18 cellular contexts compared by ENCODE assay signal in genomic region chr15:62607643-62608042, GRCh38.
DNase-seq lines count a peak whose midpoint lies in the region; ATAC-seq and TF ChIP-seq lines count a peak whose summit lies in the region.
"Had no signal": no experiment of that assay in that cellular context is flagged by ENCODE, and none has a peak within 500 bp of the region (broad histone marks: within the 10 kb centered on the region; RNA-seq: fewer than 3 reads in every experiment).

No MANE protein-coding gene starts in this region.

- peaks cover 19% of the 10 kb centered on the region for H3K79me1 ChIP-seq in mesenchymal stem cell (replicated peaks; ENCODE audit: low read length, poor library complexity, severe bottlenecking)

- no peak overlapping the region for H3K4me3 Mint-ChIP-seq in activated CD4-positive, alpha-beta memory T cell treated with anti-CD3 and anti-CD28 coated beads, Interleukin-2, amount 10 ng/mL, durations not matched to agents 7 days and 5 days
- H3K4me3 Mint-ChIP-seq: activated CD4-positive, alpha-beta T cell treated with anti-CD3 and anti-CD28 coated beads, Interleukin-2, amount 10 ng/mL, durations not matched to agents 24 days and 14 days; activated T-helper 1 cell treated with anti-CD3 and anti-CD28 coated beads, Interleukin-12 subunit alpha, Interleukin-12 subunit beta, Interleukin-2, Interleukin-4 antibody, amounts not matched to agents 30 ng/mL and 10 ng/mL and 1 ng/mL, durations not matched to agents 14 hours and 24 hours and 36 hours; B cell; T-helper 17 cell had no signal

- H3K14ac ChIP-seq in mesenchymal stem cell (ENCODE audit: low read length in 2 of 2), result no peak overlapping the region

- no peak overlapping the region for H3K9ac ChIP-seq in mesenchymal stem cell (ENCODE audit: low read length)

- H3K4me3 ChIP-seq in AG10803 (ENCODE audit: low read length), result no peak overlapping the region
- H3K4me3 ChIP-seq in mesenchymal stem cell (ENCODE audit: insufficient read depth in 1 of 2, low read depth in 1 of 2, low read length in 2 of 2), result no peak overlapping the region
- no peak overlapping the region for H3K4me3 ChIP-seq in tibial artery
- H3K4me3 ChIP-seq: dorsolateral prefrontal cortex, gastrocnemius medialis, Peyer's patch, skin epidermis had no signal

- no peak for TF ChIP-seq CTCF in AG10803 (conservative IDR thresholded peaks at IDR 0.05; ENCODE audit: low read length)
- no peak for TF ChIP-seq CTCF in tibial artery (IDR thresholded peaks at IDR 0.05)

- POLR2A ChIA-PET in activated CD4-positive, alpha-beta memory T cell treated with anti-CD3 and anti-CD28 coated beads, Interleukin-2, amount 10 ng/mL, durations not matched to agents 7 days and 5 days (lab: Charles Lee), result no interaction called here

- H2AFZ ChIP-seq in mesenchymal stem cell (ENCODE audit: low read depth, low read length), result no peak overlapping the region

- H3K27me3 ChIP-seq in mesenchymal stem cell (ENCODE audit: control insufficient read depth in 1 of 2, insufficient read depth in 1 of 2, low read length in 2 of 2) (no peaks in the 10 kb centered on the region), tibial artery (no peaks in the 10 kb centered on the region)
- H3K27me3 ChIP-seq: dorsolateral prefrontal cortex, gastrocnemius medialis, Peyer's patch had no signal

- no peak overlapping the region for H4K8ac ChIP-seq in mesenchymal stem cell (ENCODE audit: low read length)

- peak overlapping the region in 1 of 2 experiments; percentile 74 for H2BK12ac ChIP-seq in mesenchymal stem cell (ENCODE audit: low read length in 2 of 2)

- no peak overlapping the region for H4K91ac ChIP-seq in mesenchymal stem cell (ENCODE audit: low read length)

- no CpG with 5 or more reads among the region's 3 CpGs for WGBS in mesenchymal stem cell

- H3K23ac ChIP-seq in mesenchymal stem cell (ENCODE audit: low read length in 2 of 2), result no peak overlapping the region

- H2BK120ac ChIP-seq in mesenchymal stem cell (ENCODE audit: low read depth, low read length), result no peak overlapping the region

- H2AK5ac ChIP-seq in mesenchymal stem cell (ENCODE audit: low read length, severe bottlenecking), result peak overlapping the region; percentile 25

- H3K36me3 ChIP-seq in mesenchymal stem cell (ENCODE audit: control insufficient read depth in 1 of 2, insufficient read depth in 2 of 2, low read depth in 1 of 2, low read length in 2 of 2) (peaks cover 0 to 3% of the 10 kb centered on the region in 2 experiments), tibial artery (no peaks in the 10 kb centered on the region)
- H3K36me3 ChIP-seq: gastrocnemius medialis, Peyer's patch had no signal

- no peak overlapping the region for H3K27ac Mint-ChIP-seq in activated CD4-positive, alpha-beta memory T cell treated with anti-CD3 and anti-CD28 coated beads, Interleukin-2, amount 10 ng/mL, durations not matched to agents 7 days and 5 days
- H3K27ac Mint-ChIP-seq: activated CD4-positive, alpha-beta T cell treated with anti-CD3 and anti-CD28 coated beads, Interleukin-2, amount 10 ng/mL, durations not matched to agents 24 days and 14 days; activated T-helper 1 cell treated with anti-CD3 and anti-CD28 coated beads, Interleukin-12 subunit alpha, Interleukin-12 subunit beta, Interleukin-2, Interleukin-4 antibody, amounts not matched to agents 30 ng/mL and 10 ng/mL and 1 ng/mL, durations not matched to agents 14 hours and 24 hours and 36 hours; B cell; T-helper 17 cell had no signal

- peaks cover 19% of the 10 kb centered on the region for H3K27me3 Mint-ChIP-seq in activated CD4-positive, alpha-beta memory T cell treated with anti-CD3 and anti-CD28 coated beads, Interleukin-2, amount 10 ng/mL, durations not matched to agents 7 days and 5 days

- H3K4me1 ChIP-seq in mesenchymal stem cell (ENCODE audit: control insufficient read depth, insufficient read depth, low read depth, low read length), result peaks cover 21% of the 10 kb centered on the region
- peaks cover 0 to 63% (median 18%) of the 10 kb centered on the region in 4 donors for H3K4me1 ChIP-seq in tibial artery
- H3K4me1 ChIP-seq: Peyer's patch had no signal

- CTCF ChIA-PET in activated CD4-positive, alpha-beta memory T cell treated with anti-CD3 and anti-CD28 coated beads, Interleukin-2, amount 10 ng/mL, durations not matched to agents 7 days and 5 days (lab: Charles Lee), result no interaction called here

- no peak overlapping the region for H2BK15ac ChIP-seq in mesenchymal stem cell (ENCODE audit: low read depth, poor library complexity, severe bottlenecking)

- no peaks in the 10 kb centered on the region for H3K4me1 Mint-ChIP-seq in activated CD4-positive, alpha-beta memory T cell treated with anti-CD3 and anti-CD28 coated beads, Interleukin-2, amount 10 ng/mL, durations not matched to agents 7 days and 5 days
- H3K4me1 Mint-ChIP-seq: activated CD4-positive, alpha-beta T cell treated with anti-CD3 and anti-CD28 coated beads, Interleukin-2, amount 10 ng/mL, durations not matched to agents 24 days and 14 days; B cell; T-helper 17 cell had no signal

- H2BK5ac ChIP-seq in mesenchymal stem cell (ENCODE audit: low read depth, low read length, poor library complexity, severe bottlenecking), result no peak overlapping the region

- H3K27ac ChIP-seq in mesenchymal stem cell (ENCODE audit: low read length, poor library complexity, severe bottlenecking) (peak overlapping the region; percentile 76), tibial artery (no peak overlapping the region)
- H3K27ac ChIP-seq: dorsolateral prefrontal cortex, gastrocnemius medialis, Peyer's patch had no signal

- DNase-seq in AG10803 (ENCODE audit: low read depth) (peak; percentile 78), M059J (ENCODE audit: low read depth) (peak; percentile 72), dedifferentiated amniotic fluid mesenchymal stem cell (ENCODE audit: extremely low spot score) (peak; percentile 31), mesenchymal stem cell (peak; percentile 71), tibial artery (no peak)
- DNase-seq in activated CD4-positive, alpha-beta memory T cell treated with anti-CD3 and anti-CD28 coated beads, Interleukin-2, amount 10 ng/mL, durations not matched to agents 7 days and 5 days, result no peak
- DNase-seq: activated CD4-positive, alpha-beta T cell treated with anti-CD3 and anti-CD28 coated beads, Interleukin-2, amount 10 ng/mL, durations not matched to agents 24 days and 14 days; dorsolateral prefrontal cortex; gastrocnemius medialis; Karpas-422; NCI-H2081 treated with DMSO at 0.1 percent for 48 hours; Peyer's patch; T-helper 17 cell had no signal

- no peaks in the 10 kb centered on the region for H3K9me3 Mint-ChIP-seq in activated CD4-positive, alpha-beta memory T cell treated with anti-CD3 and anti-CD28 coated beads, Interleukin-2, amount 10 ng/mL, durations not matched to agents 7 days and 5 days
- H3K9me3 Mint-ChIP-seq: activated CD4-positive, alpha-beta T cell treated with anti-CD3 and anti-CD28 coated beads, Interleukin-2, amount 10 ng/mL, durations not matched to agents 24 days and 14 days; activated T-helper 1 cell treated with anti-CD3 and anti-CD28 coated beads, Interleukin-12 subunit alpha, Interleukin-12 subunit beta, Interleukin-2, Interleukin-4 antibody, amounts not matched to agents 30 ng/mL and 10 ng/mL and 1 ng/mL, durations not matched to agents 14 hours and 24 hours and 36 hours had no signal

- intact Hi-C loops in tibial artery (cut with DNase I; ENCODE audit: low total_unique reads), result no loop called here

- no peak overlapping the region for H3K4ac ChIP-seq in mesenchymal stem cell (ENCODE audit: low read depth in 1 of 2, low read length in 2 of 2)

- no peaks in the 10 kb centered on the region for H3K36me3 Mint-ChIP-seq in activated CD4-positive, alpha-beta memory T cell treated with anti-CD3 and anti-CD28 coated beads, Interleukin-2, amount 10 ng/mL, durations not matched to agents 7 days and 5 days (ENCODE audit: low read depth)

- H3K9me3 ChIP-seq in mesenchymal stem cell (ENCODE audit: control insufficient read depth, low read length), result no peaks in the 10 kb centered on the region
- no peaks in the 10 kb centered on the region for H3K9me3 ChIP-seq in tibial artery
- H3K9me3 ChIP-seq: gastrocnemius medialis, Peyer's patch had no signal

- peak overlapping the region in 1 of 2 experiments; percentile 91 for H3K18ac ChIP-seq in mesenchymal stem cell (ENCODE audit: low read depth in 1 of 2, low read length in 2 of 2)

- H3K4me2 ChIP-seq in mesenchymal stem cell (ENCODE audit: low read length, poor library complexity, severe bottlenecking), result no peak overlapping the region

- ATAC-seq in HG03159 (IDR thresholded peaks at IDR 0.05; ENCODE audit: unreplicated experiment), result no peak
- ATAC-seq in HG02938 (IDR thresholded peaks at IDR 0.05; ENCODE audit: unreplicated experiment), result no peak
- ATAC-seq: gastrocnemius medialis, T-helper 17 cell had no signal

Comparison
In these comparisons a context has a peak if more than half of its experiments do, and no peak if none do; other contexts are left out.
1. DNase-seq: peak in AG10803 (single experiment), M059J (single experiment), dedifferentiated amniotic fluid mesenchymal stem cell (single experiment) and mesenchymal stem cell (single experiment); none in activated CD4-positive, alpha-beta memory T cell treated with anti-CD3 and anti-CD28 coated beads, Interleukin-2, amount 10 ng/mL, durations not matched to agents 7 days and 5 days (single experiment) and tibial artery (0 of 2).